8 cellular contexts compared by ENCODE assay signal in genomic region chr2:110678457-110679336, GRCh38. TPM values are rescaled to one million over a fixed set of nuclear protein-coding genes. Genes with fewer than 3 reads are reported as not detected.
DNase-seq lines count a peak whose midpoint lies in the region; ATAC-seq and TF ChIP-seq lines count a peak whose summit lies in the region.

No MANE protein-coding gene starts in this region.

- peak overlapping the region; percentile 57 to 75 for H3K4me3 ChIP-seq in gastroesophageal sphincter

- no peak for DNase-seq in activated CD4-positive, CD25-positive, alpha-beta regulatory T cell (lab: John Stamatoyannopoulos, UW)
- DNase-seq in NCI-H748 (lab: John Stamatoyannopoulos, UW; ENCODE audit: unreplicated experiment) (peak; percentile 45), nucleus accumbens (lab: John Stamatoyannopoulos, UW) (peak in 37 of 56 donors; percentile 4 to 61 (median 30))
- DNase-seq in activated T-cell treated with anti-CD3 and anti-CD28 coated beads, Interleukin-2, amount 50 U/mL, for 48 hours: peak; percentile 33 to 45

- peak overlapping the region; percentile 76 to 92 (median 88) for H3K27ac ChIP-seq in gastroesophageal sphincter

- TF ChIP-seq POLR2A in gastroesophageal sphincter (IDR thresholded peaks at IDR 0.05): no peak

- no peak for TF ChIP-seq CTCF in gastroesophageal sphincter (IDR thresholded peaks at IDR 0.05)

- H3K36me3 ChIP-seq in gastroesophageal sphincter: no peaks in the 10 kb centered on the region

- no peaks in the 10 kb centered on the region for H3K27me3 ChIP-seq in gastroesophageal sphincter

- H3K9me3 ChIP-seq in gastroesophageal sphincter: no peaks in the 10 kb centered on the region

- peak; percentile 1 to 3 for ATAC-seq in activated CD4-positive, CD25-positive, alpha-beta regulatory T cell treated with anti-CD3 and anti-CD28 coated beads, Interleukin-2, amount 50 U/mL, for 24 hours
- ATAC-seq in gastroesophageal sphincter (peak; percentile 33), GM19023 (IDR thresholded peaks at IDR 0.05; ENCODE audit: unreplicated experiment) (no peak), GM19397 (IDR thresholded peaks at IDR 0.05; ENCODE audit: unreplicated experiment) (no peak)

- TF ChIP-seq EP300 in gastroesophageal sphincter (IDR thresholded peaks at IDR 0.05): no peak

- WGBS in gastroesophageal sphincter (ENCODE audit: low coverage in 1 of 2), 2 donors: 0 to 2% methylated on average over 16 to 22 of the region's 28 CpGs

- peaks cover 0 to 23% (median 12%) of the 10 kb centered on the region in 3 donors for H3K4me1 ChIP-seq in gastroesophageal sphincter

RNA-seq across cellular contexts. Expression of gene BUB1, which starts 0.8 kb away (rescaled TPM):
- 1 to 10 TPM in 2 of 4 donors, under 1 TPM in 1, not detected in 1; 0.40 to 2.3 (median 1.0) TPM for total RNA-seq in gastroesophageal sphincter

RNA-seq across cellular contexts. Expression of gene ACOXL, which starts 53.7 kb away (rescaled TPM):
- total RNA-seq in gastroesophageal sphincter: not detected

Comparison
In these comparisons a context has a peak if more than half of its experiments do, and no peak if none do; other contexts are left out.
1. ATAC-seq: peak in activated CD4-positive, CD25-positive, alpha-beta regulatory T cell treated with anti-CD3 and anti-CD28 coated beads, Interleukin-2, amount 50 U/mL, for 24 hours (2 of 2) and gastroesophageal sphincter (single experiment); none in GM19023 (single experiment) and GM19397 (single experiment).
2. DNase-seq: peak in NCI-H748 (single experiment), activated T-cell treated with anti-CD3 and anti-CD28 coated beads, Interleukin-2, amount 50 U/mL, for 48 hours (2 of 2) and nucleus accumbens (37 of 56); none in activated CD4-positive, CD25-positive, alpha-beta regulatory T cell (0 of 4).